Comparison of ENCODE assay signal across 8 cellular contexts in the genomic region with DNA sequence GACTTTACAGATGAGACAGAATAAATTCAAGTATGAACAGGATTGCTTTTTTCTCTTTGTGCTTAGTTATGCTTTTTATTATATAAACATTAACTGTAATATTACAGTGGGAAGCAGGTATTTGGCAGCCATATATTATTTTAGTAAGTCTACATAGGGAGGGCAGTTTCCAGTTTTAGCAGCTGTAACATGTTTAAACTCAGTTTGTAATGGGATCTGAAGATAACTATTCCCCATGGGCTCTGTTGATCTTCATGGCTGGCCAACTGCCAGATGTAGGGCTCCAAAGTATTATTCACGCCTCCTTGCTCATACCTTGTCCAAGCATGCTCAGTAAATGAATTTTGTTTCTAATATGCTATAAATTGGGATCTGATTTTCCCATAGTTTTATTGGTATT.
DNase-seq lines count a peak whose midpoint lies in the region; ATAC-seq and TF ChIP-seq lines count a peak whose summit lies in the region.

No MANE protein-coding gene starts in this region.

- in situ Hi-C loops in G401 (cut with HindIII; ENCODE audit: low sequenced_read_pairs): no loop called here

- H3K4me3 ChIP-seq in cardiac fibroblast (replicated peaks in 1 of 2; ENCODE audit: low read depth in 2 of 2, low read length in 2 of 2): no peak overlapping the region

- ATAC-seq in HG02759 (IDR thresholded peaks at IDR 0.05; ENCODE audit: unreplicated experiment): no peak

- TF ChIP-seq CTCF in cardiac fibroblast (IDR thresholded peaks at IDR 0.05; ENCODE audit: low read depth, low read length): no peak

- DNase-seq in G401 (ENCODE audit: low spot score): peak; percentile 18
- peak; percentile 73 for DNase-seq in NCI-H345 (lab: John Stamatoyannopoulos, UW)
- DNase-seq in cardiac fibroblast (ENCODE audit: low read depth in 2 of 2): peak; percentile 91 to 95
- DNase-seq in myocyte (ENCODE audit: low read depth): peak; percentile 83
- no peak for DNase-seq in NK-92 (lab: John Stamatoyannopoulos, UW; ENCODE audit: unreplicated experiment)
- no peak for DNase-seq in superior temporal gyrus (ENCODE audit: extremely low spot score)
- DNase-seq in activated CD8-positive, alpha-beta memory T cell treated with anti-CD3 and anti-CD28 coated beads, Interleukin-2, amount 50 U/mL, for 4 hours: no peak

Comparison
In these comparisons a context has a peak if more than half of its experiments do, and no peak if none do; other contexts are left out.
1. DNase-seq: peak in G401 (single experiment), NCI-H345 (single experiment), cardiac fibroblast (2 of 2) and myocyte (single experiment); none in NK-92 (single experiment), superior temporal gyrus (single experiment) and activated CD8-positive, alpha-beta memory T cell treated with anti-CD3 and anti-CD28 coated beads, Interleukin-2, amount 50 U/mL, for 4 hours (single experiment).